Comparison of ENCODE assay signal across 9 cellular contexts in the genomic region with DNA sequence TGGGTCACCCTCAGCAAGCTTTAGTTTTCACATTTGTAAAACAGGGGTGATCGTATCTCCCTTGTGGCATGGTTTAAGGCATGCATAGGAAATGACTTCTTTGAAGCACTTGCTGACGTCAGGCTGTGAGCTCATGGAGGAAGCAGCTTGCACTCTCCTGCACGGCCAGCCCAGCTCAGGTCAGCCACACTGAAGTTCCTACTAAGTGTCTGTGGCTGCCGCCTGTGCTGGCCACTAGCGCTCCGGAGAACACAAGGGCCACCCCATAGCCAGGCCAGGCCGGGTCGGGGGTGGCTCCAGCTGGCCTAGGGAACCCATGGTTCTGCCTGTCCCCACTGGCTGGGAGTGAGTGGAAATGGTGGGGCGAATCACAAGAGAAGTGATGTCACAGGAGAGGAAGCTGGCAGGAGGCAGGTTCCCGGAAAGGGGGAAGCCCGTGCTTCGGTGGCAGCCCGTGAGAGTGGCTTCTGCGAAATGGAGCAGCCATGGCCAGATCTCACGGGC. TPM values are rescaled to one million over a fixed set of nuclear protein-coding genes. Genes with fewer than 3 reads are reported as not detected.
DNase-seq lines count a peak whose midpoint lies in the region; ATAC-seq lines count a peak whose summit lies in the region.
"Had no signal": no experiment of that assay in that cellular context is flagged by ENCODE, and none has a peak within 500 bp of the region (broad histone marks: within the 10 kb centered on the region; RNA-seq: fewer than 3 reads in every experiment).

No MANE protein-coding gene starts in this region.

- peaks cover 52% of the 10 kb centered on the region for H3K4me1 Mint-ChIP-seq in activated T-cell treated with anti-CD3 and anti-CD28 coated beads, Interleukin-2, amount 50 U/mL, for 4 hours (ENCODE audit: low read depth)
- H3K4me1 Mint-ChIP-seq in stimulated activated memory B cell treated with anti-CD40 and anti-IgM and Interleukin-4, amounts not matched to agents 10 μg/mL and 1 μg/mL and 100 μg/mL, for 72 hours: peaks cover 31% of the 10 kb centered on the region

- peak; percentile 63 to 66 for ATAC-seq in activated T-cell treated with anti-CD3 and anti-CD28 coated beads, Interleukin-2, amount 50 U/mL, for 4 hours
- ATAC-seq in left colon (peak; percentile 27), GM18502 (IDR thresholded peaks at IDR 0.05; ENCODE audit: poor library complexity, unreplicated experiment) (no peak), HG02981 (IDR thresholded peaks at IDR 0.05; ENCODE audit: unreplicated experiment) (no peak), HG03521 (IDR thresholded peaks at IDR 0.05; ENCODE audit: unreplicated experiment) (no peak), HG02798 (IDR thresholded peaks at IDR 0.05; ENCODE audit: poor library complexity, unreplicated experiment) (no peak)
- ATAC-seq in stimulated activated memory B cell treated with anti-CD40 and anti-IgM and Interleukin-4, amounts not matched to agents 10 μg/mL and 1 μg/mL and 100 μg/mL, for 72 hours: peak; percentile 21

- DNase-seq in RPMI7951 (ENCODE audit: low read depth): peak; percentile 6
- DNase-seq in activated T-cell treated with anti-CD3 and anti-CD28 coated beads, Interleukin-2, amount 50 U/mL, for 4 hours: peak; percentile 81
- DNase-seq in left colon: peak; percentile 42 to 51
- DNase-seq: ovary had no signal

- intact Hi-C loops in left colon (cut with DNase I, micrococcal nuclease): no loop called here

- H3K4me3 Mint-ChIP-seq in activated T-cell treated with anti-CD3 and anti-CD28 coated beads, Interleukin-2, amount 50 U/mL, for 4 hours: peak overlapping the region; percentile 16
- no peak overlapping the region for H3K4me3 Mint-ChIP-seq in stimulated activated memory B cell treated with anti-CD40 and anti-IgM and Interleukin-4, amounts not matched to agents 10 μg/mL and 1 μg/mL and 100 μg/mL, for 72 hours

- no peaks in the 10 kb centered on the region for H3K9me3 Mint-ChIP-seq in activated T-cell treated with anti-CD3 and anti-CD28 coated beads, Interleukin-2, amount 50 U/mL, for 4 hours
- no peaks in the 10 kb centered on the region for H3K9me3 Mint-ChIP-seq in stimulated activated memory B cell treated with anti-CD40 and anti-IgM and Interleukin-4, amounts not matched to agents 10 μg/mL and 1 μg/mL and 100 μg/mL, for 72 hours

- peak overlapping the region; percentile 66 for H3K27ac Mint-ChIP-seq in stimulated activated memory B cell treated with anti-CD40 and anti-IgM and Interleukin-4, amounts not matched to agents 10 μg/mL and 1 μg/mL and 100 μg/mL, for 72 hours

- H3K27me3 Mint-ChIP-seq in activated T-cell treated with anti-CD3 and anti-CD28 coated beads, Interleukin-2, amount 50 U/mL, for 4 hours (ENCODE audit: low read depth): peaks cover 2% of the 10 kb centered on the region
- peaks cover 31% of the 10 kb centered on the region for H3K27me3 Mint-ChIP-seq in stimulated activated memory B cell treated with anti-CD40 and anti-IgM and Interleukin-4, amounts not matched to agents 10 μg/mL and 1 μg/mL and 100 μg/mL, for 72 hours

- H3K36me3 Mint-ChIP-seq in activated T-cell treated with anti-CD3 and anti-CD28 coated beads, Interleukin-2, amount 50 U/mL, for 4 hours (ENCODE audit: insufficient read depth): no peaks in the 10 kb centered on the region
- no peaks in the 10 kb centered on the region for H3K36me3 Mint-ChIP-seq in stimulated activated memory B cell treated with anti-CD40 and anti-IgM and Interleukin-4, amounts not matched to agents 10 μg/mL and 1 μg/mL and 100 μg/mL, for 72 hours

RNA-seq across cellular contexts. Expression of a gene that starts 28.2 kb away (rescaled TPM):
- total RNA-seq in RPMI7951 (2014; rRNA removed; shearing (Covaris generic)): 9.6 and 12.9 TPM in 2 replicates
- 10 to 100 TPM; 33.8 to 39.6 (median 34.3) TPM for total RNA-seq in activated T-cell treated with anti-CD3 and anti-CD28 coated beads, Interleukin-2, amount 50 U/mL, for 4 hours
- total RNA-seq in left colon: 10 to 100 TPM; 33.2 to 41.1 TPM

RNA-seq across cellular contexts. Expression of a gene that starts 29.8 kb away (rescaled TPM):
- not detected in 2 replicates for total RNA-seq in RPMI7951 (2014; rRNA removed; shearing (Covaris generic))
- total RNA-seq in activated T-cell treated with anti-CD3 and anti-CD28 coated beads, Interleukin-2, amount 50 U/mL, for 4 hours: 1 to 10 TPM in 1 of 3 donors, under 1 TPM in 2; 0.76 to 1.3 (median 0.89) TPM
- total RNA-seq in left colon: 1 to 10 TPM in 1 of 2 donors, under 1 TPM in 1; 0.56 to 3.1 TPM

Comparison
In these comparisons a context has a peak if more than half of its experiments do, and no peak if none do; other contexts are left out.
1. DNase-seq: peak in every context shown above with its lines; median percentile 81 in activated T-cell treated with anti-CD3 and anti-CD28 coated beads, Interleukin-2, amount 50 U/mL, for 4 hours; 46 in left colon; 6 in RPMI7951.
2. ATAC-seq: peak in activated T-cell treated with anti-CD3 and anti-CD28 coated beads, Interleukin-2, amount 50 U/mL, for 4 hours (2 of 2), left colon (single experiment) and stimulated activated memory B cell treated with anti-CD40 and anti-IgM and Interleukin-4, amounts not matched to agents 10 μg/mL and 1 μg/mL and 100 μg/mL, for 72 hours (single experiment); none in GM18502 (single experiment), HG02981 (single experiment), HG03521 (single experiment) and HG02798 (single experiment).